ENCODE assay signal across 9 cellular contexts in genomic region chr12:123474493-123475255, GRCh38. TPM values are rescaled to one million over a fixed set of nuclear protein-coding genes. Genes with fewer than 3 reads are reported as not detected.
DNase-seq lines count a peak whose midpoint lies in the region; ATAC-seq, FAIRE-seq and TF ChIP-seq lines count a peak whose summit lies in the region.
"Had no signal": no experiment of that assay in that cellular context is flagged by ENCODE, and none has a peak within 500 bp of the region (broad histone marks: within the 10 kb centered on the region; RNA-seq: fewer than 3 reads in every experiment).

No MANE protein-coding gene starts in this region.

- TF ChIP-seq CTCF in astrocyte (IDR thresholded peaks at IDR 0.05; ENCODE audit: insufficient read depth, low read depth, low read length) (no peak), osteocyte (IDR thresholded peaks at IDR 0.05) (no peak)

- peaks cover 13% of the 10 kb centered on the region for H4K20me1 ChIP-seq in astrocyte (ENCODE audit: insufficient read depth, low read length)

- intact Hi-C loops in Right ventricle myocardium inferior (cut with DNase I) = loop anchor here (1.0 kb wide), 1 partner anchor 45 kb away; no protein-coding TSS in a partner anchor
- intact Hi-C loops in cardiac septum (cut with DNase I) = no loop called here

- H3K9me3 ChIP-seq in astrocyte (ENCODE audit: insufficient read depth, low read depth, low read length) = no peaks in the 10 kb centered on the region

- H3K9ac ChIP-seq in astrocyte (ENCODE audit: low read length) = no peak overlapping the region

- H2AFZ ChIP-seq in astrocyte (ENCODE audit: low read depth, low read length) = no peak overlapping the region

- H3K27me3 Mint-ChIP-seq in astrocyte (ENCODE audit: low read depth, unreplicated experiment) = no peaks in the 10 kb centered on the region
- H3K27me3 Mint-ChIP-seq in osteocyte (ENCODE audit: unreplicated experiment) = no peaks in the 10 kb centered on the region

- H3K4me2 ChIP-seq in astrocyte (ENCODE audit: low read length) = no peak overlapping the region

- H3K27ac ChIP-seq in astrocyte (ENCODE audit: low read depth, low read length) = no peak overlapping the region

- H3K4me3 ChIP-seq in astrocyte (ENCODE audit: insufficient read depth, low read depth, low read length) = no peak overlapping the region

- DNase-seq in Right ventricle myocardium inferior (ENCODE audit: missing footprints) = no peak
- no peak for DNase-seq in cardiac septum (ENCODE audit: low spot score)
- DNase-seq in astrocyte (ENCODE audit: low read depth) = no peak
- peak; percentile 64 for DNase-seq in left kidney (ENCODE audit: low read depth, low spot score)
- DNase-seq in amygdala (lab: John Stamatoyannopoulos, UW) = no peak
- no peak for DNase-seq in NCI-H526 treated with DMSO at 0.1 percent for 48 hours (lab: John Stamatoyannopoulos, UW)
- no peak for DNase-seq in midbrain (lab: John Stamatoyannopoulos, UW)
- DNase-seq in osteocyte (ENCODE audit: extremely low spot score, unreplicated experiment) = no peak
- DNase-seq: COR-L47 had no signal

- peaks cover 4% of the 10 kb centered on the region for H3K79me2 ChIP-seq in astrocyte (ENCODE audit: insufficient read depth, low read length)

- H3K9me3 Mint-ChIP-seq in astrocyte (ENCODE audit: unreplicated experiment) (no peaks in the 10 kb centered on the region), osteocyte (ENCODE audit: unreplicated experiment) (no peaks in the 10 kb centered on the region)

- no peak for FAIRE-seq in astrocyte (lab: Jason Lieb, UNC)

- H3K4me1 Mint-ChIP-seq in astrocyte (ENCODE audit: low read depth, unreplicated experiment) (peaks cover 11% of the 10 kb centered on the region), osteocyte (ENCODE audit: unreplicated experiment) (peaks cover 12% of the 10 kb centered on the region)

- H3K27ac Mint-ChIP-seq in astrocyte (ENCODE audit: unreplicated experiment) (peak overlapping the region; percentile 13), osteocyte (ENCODE audit: unreplicated experiment) (no peak overlapping the region)

- peaks cover 18% of the 10 kb centered on the region for H3K36me3 ChIP-seq in astrocyte (ENCODE audit: insufficient read depth, low read length)

- H3K27me3 ChIP-seq in astrocyte (ENCODE audit: insufficient read depth, low read length) = no peaks in the 10 kb centered on the region

- H3K4me3 Mint-ChIP-seq in astrocyte (ENCODE audit: unreplicated experiment) (no peak overlapping the region), osteocyte (ENCODE audit: unreplicated experiment) (no peak overlapping the region)

- H3K4me1 ChIP-seq in astrocyte (ENCODE audit: insufficient read depth, low read length) = peaks cover 13% of the 10 kb centered on the region

- ATAC-seq in Right ventricle myocardium inferior = peak; percentile 53

- H3K36me3 Mint-ChIP-seq in astrocyte (ENCODE audit: low read depth, unreplicated experiment) = peaks cover 18% of the 10 kb centered on the region
- H3K36me3 Mint-ChIP-seq in osteocyte (ENCODE audit: unreplicated experiment) = peaks cover 31% of the 10 kb centered on the region

RNA-seq across cellular contexts. Expression of gene SNRNP35, which starts 16.7 kb away (rescaled TPM):
- total RNA-seq in Right ventricle myocardium inferior (23.0 TPM), cardiac septum (24.3 TPM), astrocyte (8.1 and 11.5 TPM in 2 replicates), osteocyte (19.4 and 21.6 TPM in 2 replicates)

RNA-seq across cellular contexts. Expression of gene RILPL2, which starts 38.2 kb away (rescaled TPM):
- total RNA-seq in Right ventricle myocardium inferior (2.0 TPM), cardiac septum (1.6 TPM), astrocyte (1.4 TPM in 2 replicates), osteocyte (4.1 and 4.4 TPM in 2 replicates)

RNA-seq across cellular contexts. Expression of gene RILPL1, which starts 58.8 kb away (rescaled TPM):
- total RNA-seq in Right ventricle myocardium inferior (94.3 TPM), cardiac septum (85.3 TPM), astrocyte (23.0 and 23.1 TPM in 2 replicates), osteocyte (34.2 and 35.1 TPM in 2 replicates)
